In the genomic region with DNA sequence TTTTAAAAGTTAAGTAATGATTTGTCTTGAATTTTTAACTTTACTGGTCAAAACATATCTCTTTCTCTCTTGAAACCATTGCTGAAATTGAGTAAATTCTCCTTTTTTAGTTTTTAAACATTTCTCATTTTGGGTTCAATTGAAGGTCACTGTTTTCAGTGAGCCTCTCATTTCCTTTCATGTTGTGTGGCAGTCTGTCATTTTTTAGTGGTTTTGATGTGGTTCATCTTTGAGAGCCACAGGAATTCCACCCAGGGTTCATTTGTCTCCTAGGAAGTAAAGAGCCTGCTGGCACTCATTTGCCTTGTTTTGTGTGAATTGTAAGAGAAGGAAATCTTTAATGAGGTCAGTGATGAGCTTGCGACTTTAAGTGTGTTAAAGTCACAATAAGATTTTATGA, we compare ENCODE assay signal across 10 cellular contexts. TPM values are rescaled to one million over a fixed set of nuclear protein-coding genes. Genes with fewer than 3 reads are reported as not detected.
A peak's percentile ranks its signal among the peaks of the same experiment; 100 is the strongest.
DNase-seq lines count a peak whose midpoint lies in the region; ATAC-seq lines count a peak whose summit lies in the region.
"Had no signal": no experiment of that assay in that cellular context is flagged by ENCODE, and none has a peak within 500 bp of the region (broad histone marks: within the 10 kb centered on the region; RNA-seq: fewer than 3 reads in every experiment).

No MANE protein-coding gene starts in this region.

- H3K27me3 ChIP-seq in H7 (ENCODE audit: control insufficient read depth, insufficient read depth, low read length): no peaks in the 10 kb centered on the region

- no peak overlapping the region for H3K4me3 ChIP-seq in H7 (ENCODE audit: insufficient read depth, low read depth, low read length)

- DNase-seq in Daoy (ENCODE audit: low read depth) (peak; percentile 82), RPMI7951 (ENCODE audit: low read depth) (peak; percentile 95), kidney glomerular epithelial cell (lab: John Stamatoyannopoulos, UW) (peak; percentile 83), NCI-H774 (lab: John Stamatoyannopoulos, UW) (no peak), H7 (no peak), KG1 (lab: John Stamatoyannopoulos, UW) (no peak)
- no peak for DNase-seq in NK-92 treated with Interleukin-12 subunit alpha and Interleukin-12 subunit beta, amount 100 ng/mL, for 24 hours (lab: John Stamatoyannopoulos, UW)
- DNase-seq: activated CD4-positive, alpha-beta T cell treated with anti-CD3 and anti-CD28 coated beads, Interleukin-2, amount 50 U/mL, for 48 hours; immature natural killer cell had no signal

- peak; percentile 81 for ATAC-seq in GM19395 (IDR thresholded peaks at IDR 0.05; ENCODE audit: unreplicated experiment)

- H3K36me3 ChIP-seq in H7 (replicated peaks; ENCODE audit: control insufficient read depth, insufficient read depth, low read length): no peaks in the 10 kb centered on the region

RNA-seq across cellular contexts. Expression of gene CLDN11, which starts 10.4 kb away (rescaled TPM):
- total RNA-seq in Daoy (2014; rRNA removed; shearing (Covaris generic)): 14.9 and 15.8 TPM in 2 replicates
- total RNA-seq in RPMI7951 (2014; rRNA removed; shearing (Covaris generic)): 32.3 and 34.4 TPM in 2 replicates
- total RNA-seq in H7 (2014; rRNA removed; shearing (Covaris generic)): 81.6 and 104 TPM in 2 replicates

Comparison
In these comparisons a context has a peak if more than half of its experiments do, and no peak if none do; other contexts are left out.
1. DNase-seq: peak in Daoy (single experiment), RPMI7951 (single experiment) and kidney glomerular epithelial cell (single experiment); none in NCI-H774 (single experiment), H7 (single experiment), KG1 (single experiment) and NK-92 treated with Interleukin-12 subunit alpha and Interleukin-12 subunit beta, amount 100 ng/mL, for 24 hours (single experiment).